In genomic region chr3:175413926-175414325, GRCh38 we compare ENCODE assay signal across 32 cellular contexts.
"Had no signal": no experiment of that assay in that cellular context is flagged by ENCODE, and none has a peak within 500 bp of the region (broad histone marks: within the 10 kb centered on the region; RNA-seq: fewer than 3 reads in every experiment).

No MANE protein-coding gene starts in this region.

- DNase-seq: activated CD4-positive, alpha-beta memory T cell treated with anti-CD3 and anti-CD28 coated beads, Interleukin-2, amount 10 ng/mL, durations not matched to agents 7 days and 5 days; activated CD4-positive, alpha-beta T cell treated with anti-CD3 and anti-CD28 coated beads for 1 hour; activated CD4-positive, alpha-beta T cell treated with anti-CD3 and anti-CD28 coated beads for 48 hours; activated CD4-positive, CD25-positive, alpha-beta regulatory T cell; activated CD8-positive, alpha-beta memory T cell treated with anti-CD3 and anti-CD28 coated beads for 24 hours; activated CD8-positive, alpha-beta memory T cell treated with anti-CD3 and anti-CD28 coated beads, Interleukin-2, amount 10 ng/mL, durations not matched to agents 7 days and 5 days; activated CD8-positive, alpha-beta memory T cell treated with anti-CD3 and anti-CD28 coated beads, Interleukin-2, amount 50 U/mL, for 48 hours; activated effector memory CD4-positive, alpha-beta T cell treated with Interleukin-2 at 50 U/mL for 16 hours; activated naive CD4-positive, alpha-beta T cell treated with anti-CD3 and anti-CD28 coated beads, Interleukin-2, amount 10 ng/mL, durations not matched to agents 7 days and 5 days; activated naive CD8-positive, alpha-beta T cell treated with anti-CD3 and anti-CD28 coated beads, Interleukin-2, amount 50 U/mL, for 24 hours; activated T-cell treated with anti-CD3 and anti-CD28 coated beads, Interleukin-2, amount 50 U/mL, for 48 hours; anterior cingulate cortex; Kasumi-1; KG1; MG63; NCI-H1048; NCI-H1436 treated with DMSO at 0.1 percent for 48 hours; NCI-H1930; NCI-H2081 treated with DMSO at 0.1 percent for 48 hours; NCI-H226; NCI-H446 treated with DMSO at 0.1 percent for 48 hours; NCI-H524; NCI-H69; NK-92 treated with Interleukin-12 subunit alpha and Interleukin-12 subunit beta, amount 100 ng/mL, for 24 hours; SHP77; SW 1271; T1000; WERI-Rb-1 had no signal

- ATAC-seq: activated CD8-positive, alpha-beta memory T cell treated with anti-CD3 and anti-CD28 coated beads, Interleukin-2, amount 10 ng/mL, durations not matched to agents 7 days and 5 days; activated naive CD8-positive, alpha-beta T cell treated with anti-CD3 and anti-CD28 coated beads, Interleukin-2, amount 50 U/mL, for 24 hours; SK-N-SH treated with all-trans-retinoic acid at 6 μM for 48 hours had no signal

- H3K4me3 ChIP-seq: cardiac muscle cell, coronary artery, MG63, SJSA1 had no signal

- H3K9me3 ChIP-seq: MG63, SJSA1 had no signal

- H3K36me3 ChIP-seq: cardiac muscle cell, MG63, SJSA1, WERI-Rb-1 had no signal

- H3K27me3 ChIP-seq: cardiac muscle cell, MG63, SJSA1 had no signal

- H3K27ac ChIP-seq: cardiac muscle cell, coronary artery, SJSA1, WERI-Rb-1 had no signal
